In genomic region chr7:158951725-158952124, GRCh38 we compare ENCODE assay signal across 1 cellular context.
TF ChIP-seq lines count a peak whose summit lies in the region.

No MANE protein-coding gene starts in this region.

TF ChIP-seq in IMR-90, 13 proteins besides CTCF, POLR2A, EP300 and RAD21:
- TF ChIP-seq BHLHE40 (IDR thresholded peaks at IDR 0.05; ENCODE audit: low read depth, low read length) (no peak), CHD1 (IDR thresholded peaks at IDR 0.05; ENCODE audit: low read depth, low read length) (no peak), MAFK (IDR thresholded peaks at IDR 0.05; ENCODE audit: low read depth, low read length) (no peak), RCOR1 (IDR thresholded peaks at IDR 0.05; ENCODE audit: insufficient replicate concordance, low read length) (no peak), CEBPB (IDR thresholded peaks at IDR 0.05; ENCODE audit: low read depth, low read length) (no peak), USF2 (IDR thresholded peaks at IDR 0.05; ENCODE audit: low read depth, low read length) (no peak), SMC3 (IDR thresholded peaks at IDR 0.05; ENCODE audit: low read depth, low read length) (no peak), NFE2L2 (IDR thresholded peaks at IDR 0.05; ENCODE audit: low read depth, low read length) (no peak), MAZ (IDR thresholded peaks at IDR 0.05; ENCODE audit: borderline replicate concordance, low read depth, low read length) (no peak), MXI1 (IDR thresholded peaks at IDR 0.05; ENCODE audit: borderline replicate concordance, low read depth, low read length) (no peak), RFX5 (IDR thresholded peaks at IDR 0.05; ENCODE audit: low read depth, low read length) (no peak), FOS (IDR thresholded peaks at IDR 0.05; ENCODE audit: low read depth, low read length) (no peak), ELK1 (IDR thresholded peaks at IDR 0.05; ENCODE audit: borderline replicate concordance, low read depth, low read length) (no peak)
